Comparison of ENCODE assay signal across 8 cellular contexts in genomic region chr17:6639014-6639650, GRCh38. TPM values are rescaled to one million over a fixed set of nuclear protein-coding genes. Genes with fewer than 3 reads are reported as not detected.
DNase-seq lines count a peak whose midpoint lies in the region; ATAC-seq and TF ChIP-seq lines count a peak whose summit lies in the region.

No MANE protein-coding gene starts in this region.

- DNase-seq in CD4-positive, alpha-beta T cell, result no peak
- DNase-seq in PC-3 (no peak), epithelial cell of prostate (ENCODE audit: low read depth, low spot score) (no peak), NCI-H524 treated with DMSO at 0.1 percent for 48 hours (lab: John Stamatoyannopoulos, UW) (no peak)
- no peak for DNase-seq in activated CD8-positive, alpha-beta memory T cell treated with anti-CD3 and anti-CD28 coated beads, Interleukin-2, amount 50 U/mL, for 4 hours

- no peak overlapping the region for H3K27ac ChIP-seq in CD4-positive, alpha-beta T cell (ENCODE audit: low read depth, low read length)
- H3K27ac ChIP-seq in PC-3 (ENCODE audit: low read length) (no peak overlapping the region), epithelial cell of prostate (peak overlapping the region; percentile 85)

- ATAC-seq in CD4-positive, alpha-beta T cell (ENCODE audit: poor library complexity), result no peak
- ATAC-seq in PC-3 (no peak), GM21717 (IDR thresholded peaks at IDR 0.05; ENCODE audit: unreplicated experiment) (no peak), GM19452 (IDR thresholded peaks at IDR 0.05; ENCODE audit: unreplicated experiment) (no peak)

- peaks cover 30% of the 10 kb centered on the region for H3K4me1 ChIP-seq in PC-3 (ENCODE audit: insufficient read depth, low read length)
- peaks cover 28% of the 10 kb centered on the region for H3K4me1 ChIP-seq in neuron (ENCODE audit: insufficient read depth, low read length)

- H3K36me3 ChIP-seq in PC-3 (ENCODE audit: low read depth, low read length), result 0 out of 2 replicates have a peak, but pooled peaks cover 1% of the 10 kb centered on the region
- peaks cover 30% of the 10 kb centered on the region for H3K36me3 ChIP-seq in neuron (ENCODE audit: insufficient read depth, low read length)

- H3K4me3 Mint-ChIP-seq in CD4-positive, alpha-beta T cell, result peak overlapping the region; percentile 99

- H2AFZ ChIP-seq in PC-3 (ENCODE audit: low read length) (peak overlapping the region; percentile 97), neuron (ENCODE audit: low read depth, low read length) (no peak overlapping the region)

- peaks cover 48% of the 10 kb centered on the region for H3K36me3 Mint-ChIP-seq in CD4-positive, alpha-beta T cell (ENCODE audit: low read depth)

- H3K9me3 Mint-ChIP-seq in CD4-positive, alpha-beta T cell, result no peaks in the 10 kb centered on the region

- no peak for TF ChIP-seq CTCF in CD4-positive, alpha-beta T cell (IDR thresholded peaks at IDR 0.05)
- TF ChIP-seq CTCF in PC-3 (conservative IDR thresholded peaks at IDR 0.05; ENCODE audit: low read depth, low read length), result no peak

- peaks cover 15% of the 10 kb centered on the region for H3F3A ChIP-seq in PC-3 (ENCODE audit: low read length, unreplicated experiment)

- no peaks in the 10 kb centered on the region for H3K9me3 ChIP-seq in CD4-positive, alpha-beta T cell (ENCODE audit: control insufficient read depth, low read length)
- H3K9me3 ChIP-seq in PC-3 (ENCODE audit: low read length) (no peaks in the 10 kb centered on the region), neuron (ENCODE audit: low read length) (peaks cover 2% of the 10 kb centered on the region)

- peak overlapping the region; percentile 95 for H3K27ac Mint-ChIP-seq in CD4-positive, alpha-beta T cell

- peaks cover 64% of the 10 kb centered on the region for H3K4me1 Mint-ChIP-seq in CD4-positive, alpha-beta T cell (ENCODE audit: low read depth)

- H3K4me3 ChIP-seq in PC-3 (ENCODE audit: low read length) (peak overlapping the region; percentile 80), neuron (ENCODE audit: low read length) (peak overlapping the region; percentile 64)

- no peaks in the 10 kb centered on the region for H3K9me2 ChIP-seq in PC-3 (replicated peaks; ENCODE audit: low read length)

- POLR2A ChIA-PET in CD4-positive, alpha-beta T cell (lab: Charles Lee), result interaction anchor here (0.6 to 3.8 kb wide), 4 partner anchors 12 to 41 kb away, joined by 3 to 30 read pairs (median 8); partner anchors contain the start of genes C17orf100 and MED31
- POLR2A ChIA-PET in PC-3 (lab: Charles Lee; ENCODE audit: unreplicated experiment), result interaction anchor here (0.6 kb wide), 1 partner anchor 1983 kb away, joined by 6 read pairs; no protein-coding TSS in a partner anchor

- CTCF ChIA-PET in CD4-positive, alpha-beta T cell (lab: Charles Lee), result interaction anchor here (1.0 kb wide), 1 partner anchor 10 kb away, joined by 3 read pairs; no protein-coding TSS in a partner anchor
- CTCF ChIA-PET in PC-3 (lab: Charles Lee), result interaction anchor here (1.6 kb wide), 1 partner anchor 9 kb away, joined by 7 read pairs; no protein-coding TSS in a partner anchor

- peaks cover 20% of the 10 kb centered on the region for H4K20me1 ChIP-seq in PC-3 (ENCODE audit: low read length)

- no TSS peak for BruUV-seq in PC-3 (replicated peaks; lab: Mats Ljungman, UMichigan)

- peak overlapping the region; percentile 96 for H3K4me2 ChIP-seq in PC-3 (ENCODE audit: low read length)

- intact Hi-C loops in CD4-positive, alpha-beta T cell (cut with DNase I, micrococcal nuclease), result no loop called here
- intact Hi-C loops in PC-3 (cut with micrococcal nuclease), result no loop called here

- no peaks in the 10 kb centered on the region for H3K27me3 Mint-ChIP-seq in CD4-positive, alpha-beta T cell

- H3K79me2 ChIP-seq in PC-3 (ENCODE audit: low read length), result peaks cover 46% of the 10 kb centered on the region

- peak overlapping the region; percentile 87 for H3K9ac ChIP-seq in PC-3 (ENCODE audit: low read length)

- H3K27me3 ChIP-seq in CD4-positive, alpha-beta T cell (ENCODE audit: control insufficient read depth, insufficient read depth, low read length), result no peaks in the 10 kb centered on the region
- H3K27me3 ChIP-seq in PC-3 (ENCODE audit: low read length), result no peaks in the 10 kb centered on the region
- no peaks in the 10 kb centered on the region for H3K27me3 ChIP-seq in neuron (ENCODE audit: insufficient read depth, low read length)

RNA-seq across cellular contexts. Expression of gene KIAA0753, which starts 1.4 kb away (rescaled TPM):
- total RNA-seq in CD4-positive, alpha-beta T cell, result 10 to 100 TPM in 1 of 2 experiments, 1 to 10 TPM in 1; 8.9 to 11.7 TPM
- total RNA-seq in PC-3 (2014; rRNA removed), result 6.9 and 7.3 TPM in 2 replicates

RNA-seq across cellular contexts. Expression of gene TXNDC17, which starts 1.7 kb away (rescaled TPM):
- total RNA-seq in CD4-positive, alpha-beta T cell, result 10 to 100 TPM; 13.2 to 17.7 TPM
- 154 and 248 TPM in 2 replicates for total RNA-seq in PC-3 (2014; rRNA removed)

RNA-seq across cellular contexts. Expression of gene MED31, which starts 12.3 kb away (rescaled TPM):
- 10 to 100 TPM; 31.4 to 32.0 TPM for total RNA-seq in CD4-positive, alpha-beta T cell
- 18.8 and 19.1 TPM in 2 replicates for total RNA-seq in PC-3 (2014; rRNA removed)

RNA-seq across cellular contexts. Expression of gene C17orf100, which starts 12.4 kb away (rescaled TPM):
- under 1 TPM; 0.69 to 0.70 TPM for total RNA-seq in CD4-positive, alpha-beta T cell
- 0.15 TPM in 1 of 2 replicates, not detected in the other for total RNA-seq in PC-3 (2014; rRNA removed)
